Comparison of ENCODE assay signal across 33 cellular contexts in genomic region chr6:49801525-49801924, GRCh38. TPM values are rescaled to one million over a fixed set of nuclear protein-coding genes. Genes with fewer than 3 reads are reported as not detected.
"Had no signal": no experiment of that assay in that cellular context is flagged by ENCODE, and none has a peak within 500 bp of the region (broad histone marks: within the 10 kb centered on the region; RNA-seq: fewer than 3 reads in every experiment).

No MANE protein-coding gene starts in this region.

- ATAC-seq: stimulated activated effector memory CD8-positive, alpha-beta T cell treated with anti-CD3 and anti-CD28 coated beads, Interleukin-12 subunit alpha, Interleukin-12 subunit beta, amount 100 ng/mL, for 72 hours; stimulated activated memory B cell treated with anti-CD40 and anti-IgM and Interleukin-4, amounts not matched to agents 10 μg/mL and 1 μg/mL and 100 μg/mL, for 72 hours; stimulated activated naive B cell treated with anti-CD40 and anti-IgM and Interleukin-4, amounts not matched to agents 10 μg/mL and 1 μg/mL and 100 μg/mL, for 72 hours; stimulated activated naive CD8-positive, alpha-beta T cell treated with anti-CD3 and anti-CD28 coated beads, Interleukin-15, amount 100 ng/mL, for 72 hours; stimulated activated naive CD8-positive, alpha-beta T cell treated with anti-CD3 and anti-CD28 coated beads, Interleukin-15, Interleukin-2, amounts not matched to agents 100 U/mL and 50 U/mL, for 24 hours; upper lobe of right lung had no signal

- H3K4me1 ChIP-seq: stomach, suprapubic skin, testis, thyroid gland, tibial artery, tibial nerve, transverse colon, upper lobe of left lung, upper lobe of right lung, uterus, vagina had no signal

- FAIRE-seq: urothelium cell line had no signal

- DNase-seq: stimulated activated CD4-positive, alpha-beta T cell treated with anti-CD3 and anti-CD28 coated beads, Interleukin-2, amount 100 ng/mL, for 48 hours; stimulated activated CD4-positive, alpha-beta T cell treated with anti-CD3 and anti-CD28 coated beads, Interleukin-4, amount 100 ng/mL, for 1 hour; stimulated activated CD4-positive, alpha-beta T cell treated with anti-CD3 and anti-CD28 coated beads, Interleukin-4, amount 100 ng/mL, for 24 hours; stimulated activated CD4-positive, alpha-beta T cell treated with anti-CD3 and anti-CD28 coated beads, Interleukin-4, amount 100 ng/mL, for 4 hours; stimulated activated CD8-positive, alpha-beta memory T cell treated with anti-CD3 and anti-CD28 coated beads, Interleukin-4, amount 100 ng/mL, for 48 hours; stimulated activated naive B cell treated with anti-CD40 and anti-IgM and Interleukin-4, amounts not matched to agents 10 μg/mL and 1 μg/mL and 100 μg/mL, for 72 hours; stimulated activated naive CD4-positive, alpha-beta T cell; stimulated activated naive CD4-positive, alpha-beta T cell treated with Interleukin-2 at 50 U/mL for 16 hours; stimulated activated naive CD8-positive, alpha-beta T cell treated with anti-CD3 and anti-CD28 coated beads, Interleukin-15, amount 100 ng/mL, for 72 hours; stimulated activated naive CD8-positive, alpha-beta T cell treated with anti-CD3 and anti-CD28 coated beads, Interleukin-15, Interleukin-2, amounts not matched to agents 100 U/mL and 50 U/mL, for 24 hours; stomach; substantia nigra; testis; thyroid gland; tibial artery; transverse colon; trophoblast cell; upper lobe of left lung; upper lobe of right lung; uterus had no signal

- H3K27me3 Mint-ChIP-seq: stimulated activated memory B cell treated with anti-CD40 and anti-IgM and Interleukin-4, amounts not matched to agents 10 μg/mL and 1 μg/mL and 100 μg/mL, for 72 hours; stimulated activated naive B cell treated with anti-CD40 and anti-IgM and Interleukin-4, amounts not matched to agents 10 μg/mL and 1 μg/mL and 100 μg/mL, for 72 hours; stimulated activated naive CD8-positive, alpha-beta T cell treated with anti-CD3 and anti-CD28 coated beads, Interleukin-15, amount 100 ng/mL, for 72 hours; stimulated activated naive CD8-positive, alpha-beta T cell treated with anti-CD3 and anti-CD28 coated beads, Interleukin-15, Interleukin-2, amounts not matched to agents 100 ng/mL and 50 ng/mL, for 24 hours; type B pancreatic cell had no signal

- H3K4me3 Mint-ChIP-seq: stimulated activated effector memory CD8-positive, alpha-beta T cell treated with anti-CD3 and anti-CD28 coated beads, Interleukin-12 subunit alpha, Interleukin-12 subunit beta, amount 100 ng/mL, for 72 hours; stimulated activated memory B cell treated with anti-CD40 and anti-IgM and Interleukin-4, amounts not matched to agents 10 μg/mL and 1 μg/mL and 100 μg/mL, for 72 hours; stimulated activated naive B cell treated with anti-CD40 and anti-IgM and Interleukin-4, amounts not matched to agents 10 μg/mL and 1 μg/mL and 100 μg/mL, for 72 hours; stimulated activated naive CD8-positive, alpha-beta T cell treated with anti-CD3 and anti-CD28 coated beads, Interleukin-15, amount 100 ng/mL, for 72 hours; stimulated activated naive CD8-positive, alpha-beta T cell treated with anti-CD3 and anti-CD28 coated beads, Interleukin-15, Interleukin-2, amounts not matched to agents 100 ng/mL and 50 ng/mL, for 24 hours; type B pancreatic cell had no signal

- H3K4me1 Mint-ChIP-seq: stimulated activated effector memory CD8-positive, alpha-beta T cell treated with anti-CD3 and anti-CD28 coated beads, Interleukin-12 subunit alpha, Interleukin-12 subunit beta, amount 100 ng/mL, for 72 hours; stimulated activated memory B cell treated with anti-CD40 and anti-IgM and Interleukin-4, amounts not matched to agents 10 μg/mL and 1 μg/mL and 100 μg/mL, for 72 hours; stimulated activated naive B cell treated with anti-CD40 and anti-IgM and Interleukin-4, amounts not matched to agents 10 μg/mL and 1 μg/mL and 100 μg/mL, for 72 hours; stimulated activated naive CD8-positive, alpha-beta T cell treated with anti-CD3 and anti-CD28 coated beads, Interleukin-15, amount 100 ng/mL, for 72 hours had no signal

- H3K27ac ChIP-seq: stomach, suprapubic skin, testis, thoracic aorta, thyroid gland, tibial artery, tibial nerve, transverse colon, upper lobe of left lung, upper lobe of right lung, uterus, vagina had no signal

- H3K36me3 ChIP-seq: stomach, suprapubic skin, thoracic aorta, thyroid gland, tibial artery, tibial nerve, transverse colon, upper lobe of left lung, upper lobe of right lung, uterus, vagina had no signal

- H3K36me3 Mint-ChIP-seq: stimulated activated effector memory CD8-positive, alpha-beta T cell treated with anti-CD3 and anti-CD28 coated beads, Interleukin-12 subunit alpha, Interleukin-12 subunit beta, amount 100 ng/mL, for 72 hours; stimulated activated memory B cell treated with anti-CD40 and anti-IgM and Interleukin-4, amounts not matched to agents 10 μg/mL and 1 μg/mL and 100 μg/mL, for 72 hours; stimulated activated naive B cell treated with anti-CD40 and anti-IgM and Interleukin-4, amounts not matched to agents 10 μg/mL and 1 μg/mL and 100 μg/mL, for 72 hours; type B pancreatic cell had no signal

- H3K27me3 ChIP-seq: stomach, suprapubic skin, testis, thyroid gland, tibial artery, tibial nerve, transverse colon, upper lobe of left lung, upper lobe of right lung, uterus, vagina had no signal

- H3K27ac Mint-ChIP-seq: stimulated activated effector memory CD8-positive, alpha-beta T cell treated with anti-CD3 and anti-CD28 coated beads, Interleukin-12 subunit alpha, Interleukin-12 subunit beta, amount 100 ng/mL, for 72 hours; stimulated activated memory B cell treated with anti-CD40 and anti-IgM and Interleukin-4, amounts not matched to agents 10 μg/mL and 1 μg/mL and 100 μg/mL, for 72 hours; stimulated activated naive B cell treated with anti-CD40 and anti-IgM and Interleukin-4, amounts not matched to agents 10 μg/mL and 1 μg/mL and 100 μg/mL, for 72 hours; stimulated activated naive CD8-positive, alpha-beta T cell treated with anti-CD3 and anti-CD28 coated beads, Interleukin-15, amount 100 ng/mL, for 72 hours; stimulated activated naive CD8-positive, alpha-beta T cell treated with anti-CD3 and anti-CD28 coated beads, Interleukin-15, Interleukin-2, amounts not matched to agents 100 ng/mL and 50 ng/mL, for 24 hours; type B pancreatic cell had no signal

- H3K4me3 ChIP-seq: stomach, suprapubic skin, testis, thoracic aorta, thyroid gland, tibial artery, tibial nerve, transverse colon, upper lobe of left lung, upper lobe of right lung, uterus, vagina had no signal

- H3K9me3 ChIP-seq: stomach, suprapubic skin, testis, thoracic aorta, thyroid gland, tibial artery, transverse colon, upper lobe of left lung, upper lobe of right lung, uterus, vagina had no signal

- H3K9me3 Mint-ChIP-seq: stimulated activated memory B cell treated with anti-CD40 and anti-IgM and Interleukin-4, amounts not matched to agents 10 μg/mL and 1 μg/mL and 100 μg/mL, for 72 hours; stimulated activated naive CD8-positive, alpha-beta T cell treated with anti-CD3 and anti-CD28 coated beads, Interleukin-15, Interleukin-2, amounts not matched to agents 100 ng/mL and 50 ng/mL, for 24 hours; type B pancreatic cell had no signal

RNA-seq across cellular contexts. Expression of gene PGK2, which starts 14.4 kb away (rescaled TPM):
- total RNA-seq: stomach, subcutaneous adipose tissue, suprapubic skin, temporal lobe, thoracic aorta, tibial nerve, transverse colon, upper lobe of left lung, upper lobe of right lung, urinary bladder, vagina had no signal
- polyA plus RNA-seq: stomach, thymus, urinary bladder had no signal

RNA-seq across cellular contexts. Expression of gene CRISP3, which starts 57.3 kb away (rescaled TPM):
- total RNA-seq: subcutaneous adipose tissue, temporal lobe, thoracic aorta, thyroid gland, tibial nerve, transverse colon, upper lobe of right lung had no signal
